In genomic region chr16:69204106-69204655, GRCh38 we compare ENCODE assay signal across 14 cellular contexts. TPM values are rescaled to one million over a fixed set of nuclear protein-coding genes. Genes with fewer than 3 reads are reported as not detected.
A peak's percentile ranks its signal among the peaks of the same experiment; 100 is the strongest.
DNase-seq lines count a peak whose midpoint lies in the region; ATAC-seq lines count a peak whose summit lies in the region.
"Had no signal": no experiment of that assay in that cellular context is flagged by ENCODE, and none has a peak within 500 bp of the region (broad histone marks: within the 10 kb centered on the region; RNA-seq: fewer than 3 reads in every experiment).

No MANE protein-coding gene starts in this region.

- CTCF ChIA-PET in CD8-positive, alpha-beta memory T cell (lab: Charles Lee) = no interaction called here

- no peak for DNase-seq in CD8-positive, alpha-beta memory T cell
- DNase-seq in LHCN-M2 (ENCODE audit: low read depth) (peak; percentile 14), myocyte (ENCODE audit: low read depth) (peak; percentile 17), posterior vena cava (ENCODE audit: low spot score) (no peak)
- DNase-seq in activated naive CD8-positive, alpha-beta T cell treated with anti-CD3 and anti-CD28 coated beads for 36 hours = no peak
- DNase-seq: Caco-2, hypothalamus, NCI-H187 treated with DMSO at 0.1 percent for 48 hours, NCI-H774, SW 1271 had no signal

- POLR2A ChIA-PET in CD8-positive, alpha-beta memory T cell (lab: Charles Lee) = no interaction called here

- no peaks in the 10 kb centered on the region for H3K9me3 ChIP-seq in CD8-positive, alpha-beta memory T cell (ENCODE audit: low read length)
- H3K9me3 ChIP-seq: ascending aorta, Caco-2 had no signal

- H3K27me3 ChIP-seq in CD8-positive, alpha-beta memory T cell (ENCODE audit: insufficient read depth, low read length, poor library complexity, severe bottlenecking) = no peaks in the 10 kb centered on the region
- H3K27me3 ChIP-seq: ascending aorta had no signal

- peaks cover 25 to 42% (median 32%) of the 10 kb centered on the region in 3 donors for H3K4me1 Mint-ChIP-seq in CD8-positive, alpha-beta memory T cell
- peaks cover 15% of the 10 kb centered on the region for H3K4me1 Mint-ChIP-seq in activated naive CD8-positive, alpha-beta T cell treated with anti-CD3 and anti-CD28 coated beads for 36 hours

- no peak overlapping the region for H3K4me3 Mint-ChIP-seq in CD8-positive, alpha-beta memory T cell
- no peak overlapping the region for H3K4me3 Mint-ChIP-seq in activated naive CD8-positive, alpha-beta T cell treated with anti-CD3 and anti-CD28 coated beads for 36 hours

- H3K36me3 ChIP-seq in CD8-positive, alpha-beta memory T cell (ENCODE audit: insufficient read depth, low read length) = no peaks in the 10 kb centered on the region
- H3K36me3 ChIP-seq: ascending aorta had no signal

- H3K27ac Mint-ChIP-seq in CD8-positive, alpha-beta memory T cell = peak overlapping the region in 7 of 8 donors; percentile 1 to 71 (median 48)
- H3K27ac Mint-ChIP-seq in activated naive CD8-positive, alpha-beta T cell treated with anti-CD3 and anti-CD28 coated beads for 36 hours = peak overlapping the region; percentile 52

- intact Hi-C loops in posterior vena cava (cut with DNase I) = no loop called here

- H3K36me3 Mint-ChIP-seq in CD8-positive, alpha-beta memory T cell = peaks cover 0 to 9% (median 2%) of the 10 kb centered on the region in 3 donors
- no peaks in the 10 kb centered on the region for H3K36me3 Mint-ChIP-seq in activated naive CD8-positive, alpha-beta T cell treated with anti-CD3 and anti-CD28 coated beads for 36 hours

- H3K27me3 Mint-ChIP-seq in CD8-positive, alpha-beta memory T cell = no peaks in the 10 kb centered on the region
- no peaks in the 10 kb centered on the region for H3K27me3 Mint-ChIP-seq in activated naive CD8-positive, alpha-beta T cell treated with anti-CD3 and anti-CD28 coated beads for 36 hours

- no peak overlapping the region for H3K27ac ChIP-seq in CD8-positive, alpha-beta memory T cell (ENCODE audit: low read depth, low read length)
- H3K27ac ChIP-seq: ascending aorta had no signal

- no peak for ATAC-seq in HG02678 (IDR thresholded peaks at IDR 0.05; ENCODE audit: unreplicated experiment)
- ATAC-seq in HG03342 (IDR thresholded peaks at IDR 0.05; ENCODE audit: unreplicated experiment) = no peak

- H3K4me3 ChIP-seq in CD8-positive, alpha-beta memory T cell (ENCODE audit: low read length) = no peak overlapping the region
- H3K4me3 ChIP-seq: ascending aorta, lung had no signal

- no peaks in the 10 kb centered on the region for H3K4me1 ChIP-seq in CD8-positive, alpha-beta memory T cell (ENCODE audit: insufficient read depth, low read length)

- H3K9me3 Mint-ChIP-seq in CD8-positive, alpha-beta memory T cell = no peaks in the 10 kb centered on the region
- H3K9me3 Mint-ChIP-seq in activated naive CD8-positive, alpha-beta T cell treated with anti-CD3 and anti-CD28 coated beads for 36 hours = no peaks in the 10 kb centered on the region

RNA-seq across cellular contexts. Expression of gene SNTB2, which starts 17.2 kb away (rescaled TPM):
- total RNA-seq in CD8-positive, alpha-beta memory T cell = 10 to 100 TPM; 13.6 to 14.9 TPM
- polyA plus RNA-seq in CD8-positive, alpha-beta memory T cell = 28.2 TPM
- 18.5 and 29.6 TPM in 2 replicates for total RNA-seq in LHCN-M2 (2014; rRNA removed)
- polyA plus RNA-seq in LHCN-M2 (2012) = 5.7 TPM
- total RNA-seq in activated naive CD8-positive, alpha-beta T cell treated with anti-CD3 and anti-CD28 coated beads for 36 hours = 1 to 10 TPM; 6.1 to 6.3 TPM
- 21.3 and 28.9 TPM in 2 replicates for total RNA-seq in myocyte
- 4.1 TPM for polyA plus RNA-seq in myocyte (2012)
- 10 to 100 TPM; 53.8 to 59.5 TPM for total RNA-seq in posterior vena cava

Comparison
In these comparisons a context has a peak if more than half of its experiments do, and no peak if none do; other contexts are left out.
1. DNase-seq: peak in LHCN-M2 (single experiment) and myocyte (single experiment); none in CD8-positive, alpha-beta memory T cell (0 of 5), activated naive CD8-positive, alpha-beta T cell treated with anti-CD3 and anti-CD28 coated beads for 36 hours (single experiment) and posterior vena cava (single experiment).